ENCODE assay signal across 25 cellular contexts in genomic region chr6:28600188-28600587, GRCh38.
"Had no signal": no experiment of that assay in that cellular context is flagged by ENCODE, and none has a peak within 500 bp of the region (broad histone marks: within the 10 kb centered on the region; RNA-seq: fewer than 3 reads in every experiment).

No MANE protein-coding gene starts in this region.

- H3K4me2 ChIP-seq: hepatocyte had no signal

- H3K27ac ChIP-seq: coronary artery, esophagus muscularis mucosa, foreskin keratinocyte, gastroesophageal sphincter, heart left ventricle, hepatocyte, prostate gland, right atrium auricular region, sigmoid colon, stomach, thyroid gland, upper lobe of left lung had no signal

- DNase-seq: dermis blood vessel endothelial cell; effector memory CD4-positive, alpha-beta T cell; foreskin keratinocyte; heart left ventricle; kidney; naive B cell; nucleus accumbens; sigmoid colon; stimulated activated CD4-positive, alpha-beta T cell treated with anti-CD3 and anti-CD28 coated beads, Interleukin-2, amount 100 ng/mL, for 24 hours; stimulated activated CD4-positive, alpha-beta T cell treated with anti-CD3 and anti-CD28 coated beads, Interleukin-4, amount 100 ng/mL, for 24 hours; stimulated activated naive CD4-positive, alpha-beta T cell treated with Interleukin-2 at 50 U/mL for 16 hours; stomach; thyroid gland; upper lobe of left lung had no signal

- FAIRE-seq: endothelial cell of umbilical vein, kidney, urothelium cell line had no signal

- H3K9me3 ChIP-seq: esophagus muscularis mucosa, gastroesophageal sphincter, prostate gland, right atrium auricular region, sigmoid colon, stomach, thyroid gland, upper lobe of left lung had no signal

- H3K36me3 ChIP-seq: esophagus muscularis mucosa, gastroesophageal sphincter, heart left ventricle, prostate gland, right atrium auricular region, sigmoid colon, stomach, thyroid gland, upper lobe of left lung had no signal

- H3K4me3 ChIP-seq: coronary artery, esophagus muscularis mucosa, gastroesophageal sphincter, heart left ventricle, hepatocyte, lung, prostate gland, right atrium auricular region, sigmoid colon, stomach, thyroid gland, upper lobe of left lung had no signal

- H3K4me1 ChIP-seq: esophagus muscularis mucosa, foreskin keratinocyte, gastroesophageal sphincter, heart left ventricle, prostate gland, right atrium auricular region, sigmoid colon, thyroid gland, upper lobe of left lung had no signal

- ATAC-seq: foreskin keratinocyte; gastroesophageal sphincter; heart left ventricle; left lobe of liver; stimulated activated effector memory CD8-positive, alpha-beta T cell treated with anti-CD3 and anti-CD28 coated beads, Interleukin-12 subunit alpha, Interleukin-12 subunit beta, amount 100 ng/mL, for 72 hours had no signal

- H3K27me3 ChIP-seq: foreskin keratinocyte, hepatocyte, thyroid gland, upper lobe of left lung had no signal

- H3K79me2 ChIP-seq: hepatocyte had no signal

- H2AFZ ChIP-seq: hepatocyte had no signal
